In genomic region chr12:48691826-48692473, GRCh38 we compare ENCODE assay signal across 16 cellular contexts. TPM values are rescaled to one million over a fixed set of nuclear protein-coding genes. Genes with fewer than 3 reads are reported as not detected.
DNase-seq lines count a peak whose midpoint lies in the region; ATAC-seq and TF ChIP-seq lines count a peak whose summit lies in the region.
"Had no signal": no experiment of that assay in that cellular context is flagged by ENCODE, and none has a peak within 500 bp of the region (broad histone marks: within the 10 kb centered on the region; RNA-seq: fewer than 3 reads in every experiment).

No MANE protein-coding gene starts in this region.

- WGBS in IMR-90 (ENCODE audit: extremely low coverage in 2 of 2, insufficient read length in 1 of 2), 2 experiments = no CpG with 5 or more reads among the region's 2 CpGs

- in situ Hi-C loops in IMR-90 (cut with MboI; ENCODE audit: low sequenced_read_pairs) = no loop called here

- no peak overlapping the region for H2AFZ ChIP-seq in IMR-90 (replicated peaks; ENCODE audit: low read length, poor library complexity)

- DNase-seq in IMR-90 = no peak
- peak; percentile 51 for DNase-seq in NCI-H2227 treated with DMSO at 0.1 percent for 48 hours (lab: John Stamatoyannopoulos, UW)
- no peak for DNase-seq in endothelial cell (ENCODE audit: low spot score)
- no peak for DNase-seq in NCI-H526 (lab: John Stamatoyannopoulos, UW)
- no peak for DNase-seq in NOMO-1 treated with DMSO at 0.1 percent for 48 hours (lab: John Stamatoyannopoulos, UW; ENCODE audit: unreplicated experiment)
- DNase-seq: BE2C; CD4-positive, alpha-beta memory T cell; DMS79; HCEC 1CT; NCI-H1092; NCI-H1694; NCI-H446 treated with DMSO at 0.1 percent for 48 hours; SJCRH30 had no signal

- 0 out of 2 replicates have a peak, but pooled peaks cover 2% of the 10 kb centered on the region for H3K9me1 ChIP-seq in IMR-90 (ENCODE audit: insufficient read depth, low read length)

- BruUV-seq in IMR-90 (replicated peaks; lab: Mats Ljungman, UMichigan) = TSS peak; percentile 5

- H3K4me2 ChIP-seq in IMR-90 (ENCODE audit: low read depth, low read length) = no peak overlapping the region; the same call in 1 of the 2 replicates

- no peak overlapping the region for H4K8ac ChIP-seq in IMR-90 (ENCODE audit: low read depth in 2 of 2, low read length in 2 of 2)

- peaks cover 24% of the 10 kb centered on the region for H3K36me3 Mint-ChIP-seq in endothelial cell (ENCODE audit: low read depth, unreplicated experiment)
- H3K36me3 Mint-ChIP-seq in nephron (ENCODE audit: low read depth) = peaks cover 74% of the 10 kb centered on the region

- TF ChIP-seq RAD21 in IMR-90 (IDR thresholded peaks at IDR 0.05; ENCODE audit: low read length) = no peak

- peaks cover 41% of the 10 kb centered on the region for H3K36me3 ChIP-seq in IMR-90 (ENCODE audit: control insufficient read depth, insufficient read depth, low read length)

- no peak overlapping the region for H2BK120ac ChIP-seq in IMR-90 (ENCODE audit: low read depth, low read length)

- POLR2A ChIA-PET in IMR-90 (lab: Charles Lee; ENCODE audit: unreplicated experiment) = interaction anchor here (1.0 kb wide), 1 partner anchor 9 kb away, joined by 3 read pairs; no protein-coding TSS in a partner anchor

- H2BK15ac ChIP-seq in IMR-90 (ENCODE audit: low read depth, low read length) = no peak overlapping the region

- no peak overlapping the region for H2AK9ac ChIP-seq in IMR-90 (replicated peaks; ENCODE audit: low read depth, low read length, poor library complexity)

- H3K56ac ChIP-seq in IMR-90 (ENCODE audit: extremely low read depth, insufficient read depth, low read length) = no peak overlapping the region

- dilution Hi-C loops in IMR-90 (cut with HindIII; ENCODE audit: low sequenced_read_pairs, unreplicated experiment) = no loop called here

- H3K9ac ChIP-seq in IMR-90 (ENCODE audit: low read depth, low read length) = no peak overlapping the region

- H3K4me1 Mint-ChIP-seq in endothelial cell (ENCODE audit: unreplicated experiment) (no peaks in the 10 kb centered on the region), nephron (peaks cover 27% of the 10 kb centered on the region)

- CTCF ChIA-PET in IMR-90 (lab: Yijun Ruan, JAX) = interaction anchor here (1.1 kb wide), 1 partner anchor 9 kb away, joined by 3 read pairs; no protein-coding TSS in a partner anchor

- H3K4ac ChIP-seq in IMR-90 (ENCODE audit: low read depth, low read length) = no peak overlapping the region

- H3K27ac Mint-ChIP-seq in endothelial cell (ENCODE audit: unreplicated experiment) (no peak overlapping the region), nephron (peak overlapping the region; percentile 44 to 92 (median 82))

- no peak overlapping the region for H2BK20ac ChIP-seq in IMR-90 (ENCODE audit: low read depth, low read length)

- H3K4me3 ChIP-seq in IMR-90 (ENCODE audit: insufficient read depth, low read depth, low read length) = no peak overlapping the region
- H3K4me3 ChIP-seq: GM12878, SJCRH30 had no signal

- intact Hi-C loops in IMR-90 (cut with micrococcal nuclease) = no loop called here

- 0 out of 2 replicates have a peak, but pooled peaks cover 2% of the 10 kb centered on the region for H3K4me1 ChIP-seq in IMR-90 (ENCODE audit: control insufficient read depth, insufficient read depth, low read length)
- H3K4me1 ChIP-seq: BE2C, SJCRH30 had no signal

- H2AK5ac ChIP-seq in IMR-90 (ENCODE audit: low read depth, low read length) = no peak overlapping the region

- peak overlapping the region; percentile 15 for H3K4me3 Mint-ChIP-seq in endothelial cell (ENCODE audit: unreplicated experiment)
- H3K4me3 Mint-ChIP-seq in nephron = no peak overlapping the region
- H3K4me3 Mint-ChIP-seq: CD4-positive, alpha-beta memory T cell had no signal

- peaks cover 28 to 42% of the 10 kb centered on the region in 2 experiments for H3K79me1 ChIP-seq in IMR-90 (ENCODE audit: low read depth in 1 of 2, low read length in 2 of 2)

- no peaks in the 10 kb centered on the region for H3K27me3 ChIP-seq in IMR-90 (ENCODE audit: control insufficient read depth, insufficient read depth, low read length)
- H3K27me3 ChIP-seq: BE2C, SJCRH30 had no signal

- no peaks in the 10 kb centered on the region for H3K9me3 ChIP-seq in IMR-90 (ENCODE audit: control insufficient read depth, insufficient read depth, low read length)
- H3K9me3 ChIP-seq: BE2C, SJCRH30 had no signal

- ATAC-seq in IMR-90 (ENCODE audit: low read depth) (no peak), HG02870 (IDR thresholded peaks at IDR 0.05; ENCODE audit: unreplicated experiment) (no peak)
- ATAC-seq: GM12878 had no signal

- no peak overlapping the region for H3K18ac ChIP-seq in IMR-90 (ENCODE audit: low read depth, low read length)

- H4K5ac ChIP-seq in IMR-90 (ENCODE audit: low read depth, low read length) = no peak overlapping the region

- H2BK5ac ChIP-seq in IMR-90 (ENCODE audit: low read depth, low read length, poor library complexity, severe bottlenecking) = no peak overlapping the region

- H3K27me3 Mint-ChIP-seq in endothelial cell (ENCODE audit: unreplicated experiment) = no peaks in the 10 kb centered on the region
- H3K27me3 Mint-ChIP-seq in nephron (ENCODE audit: low read depth) = no peaks in the 10 kb centered on the region
- H3K27me3 Mint-ChIP-seq: CD4-positive, alpha-beta memory T cell had no signal

- H3K9me3 Mint-ChIP-seq in endothelial cell (ENCODE audit: unreplicated experiment) (no peaks in the 10 kb centered on the region), nephron (no peaks in the 10 kb centered on the region)
- H3K9me3 Mint-ChIP-seq: CD4-positive, alpha-beta memory T cell had no signal

- no peak overlapping the region for H3K23ac ChIP-seq in IMR-90 (ENCODE audit: low read depth, low read length)

- no peak for TF ChIP-seq POLR2A in IMR-90 (IDR thresholded peaks at IDR 0.05; ENCODE audit: low read depth, low read length)

- H4K20me1 ChIP-seq in IMR-90 (ENCODE audit: insufficient read depth, low read length) = no peaks in the 10 kb centered on the region

- TF ChIP-seq CTCF in IMR-90 (conservative IDR thresholded peaks at IDR 0.05; ENCODE audit: low read depth, low read length) (no peak), endothelial cell (IDR thresholded peaks at IDR 0.05; ENCODE audit: unreplicated experiment) (no peak), nephron (IDR thresholded peaks at IDR 0.05; ENCODE audit: unreplicated experiment in 3 of 3) (no peak)

- no peak overlapping the region for H3K27ac ChIP-seq in IMR-90 (ENCODE audit: insufficient read depth, low read length)
- H3K27ac ChIP-seq: SJCRH30 had no signal

- no peak overlapping the region for H3K14ac ChIP-seq in IMR-90 (replicated peaks; ENCODE audit: low read depth, low read length)

- no peak overlapping the region for H4K91ac ChIP-seq in IMR-90 (ENCODE audit: insufficient read depth, low read depth, low read length)

TF ChIP-seq in IMR-90, 13 proteins besides CTCF, POLR2A, EP300 and RAD21:
- TF ChIP-seq CHD1 (IDR thresholded peaks at IDR 0.05; ENCODE audit: low read depth, low read length) (no peak), ELK1 (IDR thresholded peaks at IDR 0.05; ENCODE audit: borderline replicate concordance, low read depth, low read length) (no peak), MXI1 (IDR thresholded peaks at IDR 0.05; ENCODE audit: borderline replicate concordance, low read depth, low read length) (no peak), MAZ (IDR thresholded peaks at IDR 0.05; ENCODE audit: borderline replicate concordance, low read depth, low read length) (no peak), MAFK (IDR thresholded peaks at IDR 0.05; ENCODE audit: low read depth, low read length) (no peak), FOS (IDR thresholded peaks at IDR 0.05; ENCODE audit: low read depth, low read length) (no peak), RFX5 (IDR thresholded peaks at IDR 0.05; ENCODE audit: low read depth, low read length) (no peak)

RNA-seq across cellular contexts. Expression of gene KANSL2, which starts 9.9 kb away (rescaled TPM):
- 46.4 and 47.5 TPM in 2 replicates for total RNA-seq in IMR-90 (2012; rRNA removed)
- 23.3 and 25.2 TPM in 2 replicates for polyA plus RNA-seq in IMR-90 (2012; rRNA removed)
- 6.7 and 10.0 TPM in 2 replicates for polyA plus RNA-seq in IMR-90 (2012; cell fraction: cytosol; rRNA removed)
- polyA plus RNA-seq in IMR-90 (2012; cell fraction: nucleus; rRNA removed; ENCODE audit: low replicate concordance) = 10.9 and 48.3 TPM in 2 replicates
- total RNA-seq in endothelial cell (ENCODE audit: unreplicated experiment) = 37.5 TPM

RNA-seq across cellular contexts. Expression of gene CCNT1, which starts 24.6 kb away (rescaled TPM):
- total RNA-seq in IMR-90 (2012; rRNA removed) (30.3 and 74.0 TPM in 2 replicates), endothelial cell (ENCODE audit: unreplicated experiment) (46.1 TPM)
- polyA plus RNA-seq in IMR-90 (2012; rRNA removed) = 7.9 and 9.0 TPM in 2 replicates
- 1.7 and 1.9 TPM in 2 replicates for polyA plus RNA-seq in IMR-90 (2012; cell fraction: cytosol; rRNA removed)
- 3.1 and 40.0 TPM in 2 replicates for polyA plus RNA-seq in IMR-90 (2012; cell fraction: nucleus; rRNA removed; ENCODE audit: low replicate concordance)
